25 cellular contexts compared by ENCODE assay signal in the genomic region with DNA sequence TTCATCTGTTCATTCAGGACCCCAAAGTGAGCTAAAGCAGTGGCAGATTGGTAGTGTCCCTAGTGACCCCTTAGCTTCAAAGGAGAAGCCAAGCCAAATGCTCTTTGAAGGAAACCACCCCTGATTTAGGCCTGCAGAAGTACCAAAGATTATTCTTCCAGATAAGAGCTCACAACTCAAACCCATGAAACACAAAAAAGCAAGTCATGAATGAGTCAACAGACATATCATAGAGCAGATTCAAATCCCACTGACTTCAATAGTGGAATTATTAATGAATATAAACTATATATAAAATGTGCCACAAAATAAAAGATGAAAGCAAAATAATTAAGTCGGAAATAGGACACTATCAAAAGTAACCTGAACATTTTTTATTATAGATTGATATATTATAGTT.
"Had no signal": no experiment of that assay in that cellular context is flagged by ENCODE, and none has a peak within 500 bp of the region (broad histone marks: within the 10 kb centered on the region; RNA-seq: fewer than 3 reads in every experiment).

No MANE protein-coding gene starts in this region.

- H3K27ac Mint-ChIP-seq: activated CD4-positive, alpha-beta memory T cell treated with anti-CD3 and anti-CD28 coated beads, Interleukin-2, amount 10 ng/mL, durations not matched to agents 7 days and 5 days; activated CD4-positive, alpha-beta T cell treated with anti-CD3 and anti-CD28 coated beads for 36 hours; activated naive CD4-positive, alpha-beta T cell treated with anti-CD3 and anti-CD28 coated beads, Interleukin-2, amount 10 ng/mL, durations not matched to agents 7 days and 5 days; activated naive CD8-positive, alpha-beta T cell treated with anti-CD3 and anti-CD28 coated beads for 36 hours; activated T-cell treated with anti-CD3 and anti-CD28 coated beads, Interleukin-2, amount 50 U/mL, for 72 hours; activated T-helper 2 cell treated with anti-CD3 and anti-CD28 coated beads, Interferon-gamma antibody, Interleukin-2, Interleukin-4, amounts not matched to agents 10 μg/mL and 5 μg/mL and 100 μg/mL, durations not matched to agents 14 hours and 24 hours and 36 hours; T-helper 17 cell had no signal

- H3K9ac ChIP-seq: KMS-11 had no signal

- H3K4me3 Mint-ChIP-seq: activated CD4-positive, alpha-beta memory T cell treated with anti-CD3 and anti-CD28 coated beads, Interleukin-2, amount 10 ng/mL, durations not matched to agents 7 days and 5 days; activated CD4-positive, alpha-beta T cell treated with anti-CD3 and anti-CD28 coated beads for 36 hours; activated naive CD4-positive, alpha-beta T cell treated with anti-CD3 and anti-CD28 coated beads, Interleukin-2, amount 10 ng/mL, durations not matched to agents 7 days and 5 days; activated naive CD8-positive, alpha-beta T cell treated with anti-CD3 and anti-CD28 coated beads for 36 hours; activated T-cell treated with anti-CD3 and anti-CD28 coated beads, Interleukin-2, amount 50 U/mL, for 72 hours; T-helper 17 cell had no signal

- H3K27me3 Mint-ChIP-seq: activated CD4-positive, alpha-beta memory T cell treated with anti-CD3 and anti-CD28 coated beads, Interleukin-2, amount 10 ng/mL, durations not matched to agents 7 days and 5 days; activated CD4-positive, alpha-beta T cell treated with anti-CD3 and anti-CD28 coated beads for 36 hours; activated naive CD4-positive, alpha-beta T cell treated with anti-CD3 and anti-CD28 coated beads, Interleukin-2, amount 10 ng/mL, durations not matched to agents 7 days and 5 days; activated naive CD8-positive, alpha-beta T cell treated with anti-CD3 and anti-CD28 coated beads for 36 hours; T-helper 17 cell had no signal

- ATAC-seq: activated CD4-positive, alpha-beta T cell treated with anti-CD3 and anti-CD28 coated beads for 36 hours; activated T-cell treated with anti-CD3 and anti-CD28 coated beads, Interleukin-2, amount 50 U/mL, for 72 hours; T-helper 17 cell had no signal

- H3K4me2 ChIP-seq: KMS-11, PC-9 had no signal

- H3K4me1 Mint-ChIP-seq: activated CD4-positive, alpha-beta memory T cell treated with anti-CD3 and anti-CD28 coated beads, Interleukin-2, amount 10 ng/mL, durations not matched to agents 7 days and 5 days; activated CD4-positive, alpha-beta T cell treated with anti-CD3 and anti-CD28 coated beads for 36 hours; activated naive CD8-positive, alpha-beta T cell treated with anti-CD3 and anti-CD28 coated beads for 36 hours; T-helper 17 cell had no signal

- DNase-seq: activated CD4-positive, alpha-beta memory T cell treated with anti-CD3 and anti-CD28 coated beads, Interleukin-2, amount 10 ng/mL, durations not matched to agents 7 days and 5 days; activated CD4-positive, alpha-beta T cell treated with anti-CD3 and anti-CD28 coated beads for 36 hours; activated CD4-positive, alpha-beta T cell treated with anti-CD3 and anti-CD28 coated beads, Interleukin-2, amount 50 U/mL, for 1 hour; activated gamma-delta T cell treated with Interleukin-2 at 50 U/mL for 16 hours; activated naive CD4-positive, alpha-beta T cell treated with anti-CD3 and anti-CD28 coated beads, Interleukin-2, amount 10 ng/mL, durations not matched to agents 7 days and 5 days; activated naive CD8-positive, alpha-beta T cell treated with anti-CD3 and anti-CD28 coated beads for 36 hours; activated T-cell treated with anti-CD3 and anti-CD28 coated beads for 4 hours; activated T-cell treated with anti-CD3 and anti-CD28 coated beads, Interleukin-2, amount 50 U/mL, for 72 hours; brain microvascular endothelial cell; cerebellar nuclear complex; MG63; NCI-H1048; NCI-H146; NCI-H187 treated with DMSO at 0.1 percent for 48 hours; NCI-H2081 treated with DMSO at 0.1 percent for 48 hours; NCI-H446; NCI-H524; PC-9; SIG-M5; T-helper 17 cell; T-helper 9 cell; WERI-Rb-1 had no signal

- H3K4me3 ChIP-seq: cardiac muscle cell, MG63, PC-9 had no signal

- H3K36me3 ChIP-seq: brain microvascular endothelial cell, cardiac muscle cell, WERI-Rb-1 had no signal

- H3K27ac ChIP-seq: brain microvascular endothelial cell, cardiac muscle cell, KMS-11, PC-9, WERI-Rb-1 had no signal

- H3K27me3 ChIP-seq: brain microvascular endothelial cell, cardiac muscle cell, MG63 had no signal

- H2AFZ ChIP-seq: PC-9 had no signal
